1 cellular context compared by ENCODE assay signal in the genomic region with DNA sequence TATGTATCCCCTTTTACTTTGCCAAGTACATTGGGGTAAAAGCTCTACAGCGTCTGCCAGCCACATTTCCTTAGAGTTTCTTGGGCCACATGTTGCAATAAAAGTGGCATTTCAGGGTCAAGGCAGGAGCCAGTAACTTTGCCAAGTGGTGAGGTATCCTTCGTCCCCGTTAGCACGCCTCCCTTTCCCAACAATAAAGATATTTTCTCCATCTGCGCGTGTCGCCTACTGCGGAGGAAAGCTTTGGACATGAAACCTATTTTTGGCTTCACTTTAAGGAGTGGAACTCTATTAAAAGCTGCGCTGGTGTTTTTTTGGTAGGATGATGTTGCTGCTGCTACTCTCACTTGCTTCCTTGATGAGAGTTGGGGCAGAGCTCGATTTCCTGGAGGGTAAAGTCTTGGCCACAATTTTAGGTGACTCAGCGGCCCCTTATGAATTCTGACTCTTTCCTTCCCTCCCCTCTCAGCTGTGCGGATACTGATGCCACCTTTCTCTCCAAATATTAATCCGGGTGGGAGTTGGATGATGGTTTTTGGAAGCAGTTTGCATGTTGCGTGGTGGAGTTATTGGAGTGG.
TF ChIP-seq lines count a peak whose summit lies in the region.

No MANE protein-coding gene starts in this region.

TF ChIP-seq in K562, 482 proteins besides CTCF, POLR2A, EP300 and RAD21 (continued from another document and continues in another):
- TF ChIP-seq, protein P1, sequence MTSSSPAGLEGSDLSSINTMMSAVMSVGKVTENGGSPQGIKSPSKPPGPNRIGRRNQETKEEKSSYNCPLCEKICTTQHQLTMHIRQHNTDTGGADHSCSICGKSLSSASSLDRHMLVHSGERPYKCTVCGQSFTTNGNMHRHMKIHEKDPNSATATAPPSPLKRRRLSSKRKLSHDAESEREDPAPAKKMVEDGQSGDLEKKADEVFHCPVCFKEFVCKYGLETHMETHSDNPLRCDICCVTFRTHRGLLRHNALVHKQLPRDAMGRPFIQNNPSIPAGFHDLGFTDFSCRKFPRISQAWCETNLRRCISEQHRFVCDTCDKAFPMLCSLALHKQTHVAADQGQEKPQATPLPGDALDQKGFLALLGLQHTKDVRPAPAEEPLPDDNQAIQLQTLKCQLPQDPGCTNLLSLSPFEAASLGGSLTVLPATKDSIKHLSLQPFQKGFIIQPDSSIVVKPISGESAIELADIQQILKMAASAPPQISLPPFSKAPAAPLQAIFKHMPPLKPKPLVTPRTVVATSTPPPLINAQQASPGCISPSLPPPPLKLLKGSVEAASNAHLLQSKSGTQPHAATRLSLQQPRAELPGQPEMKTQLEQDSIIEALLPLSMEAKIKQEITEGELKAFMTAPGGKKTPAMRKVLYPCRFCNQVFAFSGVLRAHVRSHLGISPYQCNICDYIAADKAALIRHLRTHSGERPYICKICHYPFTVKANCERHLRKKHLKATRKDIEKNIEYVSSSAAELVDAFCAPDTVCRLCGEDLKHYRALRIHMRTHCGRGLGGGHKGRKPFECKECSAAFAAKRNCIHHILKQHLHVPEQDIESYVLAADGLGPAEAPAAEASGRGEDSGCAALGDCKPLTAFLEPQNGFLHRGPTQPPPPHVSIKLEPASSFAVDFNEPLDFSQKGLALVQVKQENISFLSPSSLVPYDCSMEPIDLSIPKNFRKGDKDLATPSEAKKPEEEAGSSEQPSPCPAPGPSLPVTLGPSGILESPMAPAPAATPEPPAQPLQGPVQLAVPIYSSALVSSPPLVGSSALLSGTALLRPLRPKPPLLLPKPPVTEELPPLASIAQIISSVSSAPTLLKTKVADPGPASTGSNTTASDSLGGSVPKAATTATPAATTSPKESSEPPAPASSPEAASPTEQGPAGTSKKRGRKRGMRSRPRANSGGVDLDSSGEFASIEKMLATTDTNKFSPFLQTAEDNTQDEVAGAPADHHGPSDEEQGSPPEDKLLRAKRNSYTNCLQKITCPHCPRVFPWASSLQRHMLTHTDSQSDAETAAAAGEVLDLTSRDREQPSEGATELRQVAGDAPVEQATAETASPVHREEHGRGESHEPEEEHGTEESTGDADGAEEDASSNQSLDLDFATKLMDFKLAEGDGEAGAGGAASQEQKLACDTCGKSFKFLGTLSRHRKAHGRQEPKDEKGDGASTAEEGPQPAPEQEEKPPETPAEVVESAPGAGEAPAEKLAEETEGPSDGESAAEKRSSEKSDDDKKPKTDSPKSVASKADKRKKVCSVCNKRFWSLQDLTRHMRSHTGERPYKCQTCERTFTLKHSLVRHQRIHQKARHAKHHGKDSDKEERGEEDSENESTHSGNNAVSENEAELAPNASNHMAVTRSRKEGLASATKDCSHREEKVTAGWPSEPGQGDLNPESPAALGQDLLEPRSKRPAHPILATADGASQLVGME (CRISPR knock-in tag; IDR thresholded peaks at IDR 0.05): no peak
- TF ChIP-seq CCNT2 (IDR thresholded peaks at IDR 0.05; ENCODE audit: borderline replicate concordance, extremely low read depth, insufficient read length, low read depth, low read length) (no peak), MTF1 (CRISPR knock-in tag; IDR thresholded peaks at IDR 0.05; ENCODE audit: borderline replicate concordance) (no peak), CEBPG (CRISPR knock-in tag; IDR thresholded peaks at IDR 0.05) (no peak), CEBPG (tag; conservative IDR thresholded peaks at IDR 0.05 in 1 of 2, IDR thresholded peaks at IDR 0.05 in 1 of 2) (peak in 1 of 2 experiments; percentile 82; a peak in 1 of 4 replicates), NR2C2 (CRISPR knock-in tag; IDR thresholded peaks at IDR 0.05) (no peak), NR2C2 (tag; IDR thresholded peaks at IDR 0.05) (no peak), ZNF253 (CRISPR knock-in tag; conservative IDR thresholded peaks at IDR 0.05) (no peak), LEF1 (IDR thresholded peaks at IDR 0.05) (no peak), HNRNPUL1 (IDR thresholded peaks at IDR 0.05; ENCODE audit: low read length) (no peak), RBM22 (IDR thresholded peaks at IDR 0.05; ENCODE audit: low read depth, low read length, poor library complexity, severe bottlenecking) (no peak), ZNF695 (CRISPR knock-in tag; IDR thresholded peaks at IDR 0.05) (no peak), ZNF354B (CRISPR knock-in tag; IDR thresholded peaks at IDR 0.05) (0 out of 2 replicates have a peak, but pooled peaks have one; percentile 13), ZEB2 (IDR thresholded peaks at IDR 0.05) (0 out of 2 replicates have a peak, but pooled peaks have one; percentile 30), CBX5 (IDR thresholded peaks at IDR 0.05; ENCODE audit: borderline replicate concordance, low read depth) (no peak; the same call in 1 of the 2 replicates), SRSF9 (IDR thresholded peaks at IDR 0.05; ENCODE audit: borderline replicate concordance, low read depth, low read length) (no peak), ELF4 (CRISPR knock-in tag; IDR thresholded peaks at IDR 0.05) (no peak), KAT2B (IDR thresholded peaks at IDR 0.05; ENCODE audit: low read depth, low read length) (no peak), ZNF830 (CRISPR knock-in tag; IDR thresholded peaks at IDR 0.05) (no peak), ETS2 (tag; IDR thresholded peaks at IDR 0.05; ENCODE audit: borderline replicate concordance, poor library complexity, severe bottlenecking) (no peak), SRSF7 (optimal IDR thresholded peaks at IDR 0.05; ENCODE audit: low read depth, low read length) (no peak), EP400 (IDR thresholded peaks at IDR 0.05) (peak; percentile 4; the same call in 1 of the 2 replicates), FUS (optimal IDR thresholded peaks at IDR 0.05; ENCODE audit: low read depth, low read length) (no peak), TEAD2 (tag; IDR thresholded peaks at IDR 0.05) (no peak), ZNF140 (CRISPR knock-in tag; IDR thresholded peaks at IDR 0.05) (peak; percentile 67; the same call in 1 of the 2 replicates), TAF7 (tag; IDR thresholded peaks at IDR 0.05) (peak; percentile 24; the same call in 1 of the 2 replicates), CBX1 (IDR thresholded peaks at IDR 0.05; ENCODE audit: low read depth) (no peak), ARNT (IDR thresholded peaks at IDR 0.05) (0 out of 4 replicates have a peak, but pooled peaks of 1 of the 2 experiments have one; percentile 27), HLTF (IDR thresholded peaks at IDR 0.05) (no peak), ZNF584 (CRISPR knock-in tag; IDR thresholded peaks at IDR 0.05; ENCODE audit: low read depth) (peak; percentile 70; the same call in 1 of the 2 replicates), CHCHD3 (CRISPR knock-in tag; IDR thresholded peaks at IDR 0.05) (no peak), BRD4 (IDR thresholded peaks at IDR 0.05) (peak; percentile 38; the same call in 1 of the 2 replicates), POLR3G (IDR thresholded peaks at IDR 0.05; ENCODE audit: extremely low read depth, insufficient read length, insufficient replicate concordance) (no peak), ZNF764 (CRISPR knock-in tag; IDR thresholded peaks at IDR 0.05; ENCODE audit: low read depth) (peak; percentile 51; the same call in 1 of the 2 replicates), TCF7 (IDR thresholded peaks at IDR 0.05; ENCODE audit: borderline replicate concordance) (no peak), ZBTB7A (IDR thresholded peaks at IDR 0.05; ENCODE audit: borderline replicate concordance, control insufficient read depth, low read depth, low read length) (no peak)
- TF ChIP-seq, protein P2, sequence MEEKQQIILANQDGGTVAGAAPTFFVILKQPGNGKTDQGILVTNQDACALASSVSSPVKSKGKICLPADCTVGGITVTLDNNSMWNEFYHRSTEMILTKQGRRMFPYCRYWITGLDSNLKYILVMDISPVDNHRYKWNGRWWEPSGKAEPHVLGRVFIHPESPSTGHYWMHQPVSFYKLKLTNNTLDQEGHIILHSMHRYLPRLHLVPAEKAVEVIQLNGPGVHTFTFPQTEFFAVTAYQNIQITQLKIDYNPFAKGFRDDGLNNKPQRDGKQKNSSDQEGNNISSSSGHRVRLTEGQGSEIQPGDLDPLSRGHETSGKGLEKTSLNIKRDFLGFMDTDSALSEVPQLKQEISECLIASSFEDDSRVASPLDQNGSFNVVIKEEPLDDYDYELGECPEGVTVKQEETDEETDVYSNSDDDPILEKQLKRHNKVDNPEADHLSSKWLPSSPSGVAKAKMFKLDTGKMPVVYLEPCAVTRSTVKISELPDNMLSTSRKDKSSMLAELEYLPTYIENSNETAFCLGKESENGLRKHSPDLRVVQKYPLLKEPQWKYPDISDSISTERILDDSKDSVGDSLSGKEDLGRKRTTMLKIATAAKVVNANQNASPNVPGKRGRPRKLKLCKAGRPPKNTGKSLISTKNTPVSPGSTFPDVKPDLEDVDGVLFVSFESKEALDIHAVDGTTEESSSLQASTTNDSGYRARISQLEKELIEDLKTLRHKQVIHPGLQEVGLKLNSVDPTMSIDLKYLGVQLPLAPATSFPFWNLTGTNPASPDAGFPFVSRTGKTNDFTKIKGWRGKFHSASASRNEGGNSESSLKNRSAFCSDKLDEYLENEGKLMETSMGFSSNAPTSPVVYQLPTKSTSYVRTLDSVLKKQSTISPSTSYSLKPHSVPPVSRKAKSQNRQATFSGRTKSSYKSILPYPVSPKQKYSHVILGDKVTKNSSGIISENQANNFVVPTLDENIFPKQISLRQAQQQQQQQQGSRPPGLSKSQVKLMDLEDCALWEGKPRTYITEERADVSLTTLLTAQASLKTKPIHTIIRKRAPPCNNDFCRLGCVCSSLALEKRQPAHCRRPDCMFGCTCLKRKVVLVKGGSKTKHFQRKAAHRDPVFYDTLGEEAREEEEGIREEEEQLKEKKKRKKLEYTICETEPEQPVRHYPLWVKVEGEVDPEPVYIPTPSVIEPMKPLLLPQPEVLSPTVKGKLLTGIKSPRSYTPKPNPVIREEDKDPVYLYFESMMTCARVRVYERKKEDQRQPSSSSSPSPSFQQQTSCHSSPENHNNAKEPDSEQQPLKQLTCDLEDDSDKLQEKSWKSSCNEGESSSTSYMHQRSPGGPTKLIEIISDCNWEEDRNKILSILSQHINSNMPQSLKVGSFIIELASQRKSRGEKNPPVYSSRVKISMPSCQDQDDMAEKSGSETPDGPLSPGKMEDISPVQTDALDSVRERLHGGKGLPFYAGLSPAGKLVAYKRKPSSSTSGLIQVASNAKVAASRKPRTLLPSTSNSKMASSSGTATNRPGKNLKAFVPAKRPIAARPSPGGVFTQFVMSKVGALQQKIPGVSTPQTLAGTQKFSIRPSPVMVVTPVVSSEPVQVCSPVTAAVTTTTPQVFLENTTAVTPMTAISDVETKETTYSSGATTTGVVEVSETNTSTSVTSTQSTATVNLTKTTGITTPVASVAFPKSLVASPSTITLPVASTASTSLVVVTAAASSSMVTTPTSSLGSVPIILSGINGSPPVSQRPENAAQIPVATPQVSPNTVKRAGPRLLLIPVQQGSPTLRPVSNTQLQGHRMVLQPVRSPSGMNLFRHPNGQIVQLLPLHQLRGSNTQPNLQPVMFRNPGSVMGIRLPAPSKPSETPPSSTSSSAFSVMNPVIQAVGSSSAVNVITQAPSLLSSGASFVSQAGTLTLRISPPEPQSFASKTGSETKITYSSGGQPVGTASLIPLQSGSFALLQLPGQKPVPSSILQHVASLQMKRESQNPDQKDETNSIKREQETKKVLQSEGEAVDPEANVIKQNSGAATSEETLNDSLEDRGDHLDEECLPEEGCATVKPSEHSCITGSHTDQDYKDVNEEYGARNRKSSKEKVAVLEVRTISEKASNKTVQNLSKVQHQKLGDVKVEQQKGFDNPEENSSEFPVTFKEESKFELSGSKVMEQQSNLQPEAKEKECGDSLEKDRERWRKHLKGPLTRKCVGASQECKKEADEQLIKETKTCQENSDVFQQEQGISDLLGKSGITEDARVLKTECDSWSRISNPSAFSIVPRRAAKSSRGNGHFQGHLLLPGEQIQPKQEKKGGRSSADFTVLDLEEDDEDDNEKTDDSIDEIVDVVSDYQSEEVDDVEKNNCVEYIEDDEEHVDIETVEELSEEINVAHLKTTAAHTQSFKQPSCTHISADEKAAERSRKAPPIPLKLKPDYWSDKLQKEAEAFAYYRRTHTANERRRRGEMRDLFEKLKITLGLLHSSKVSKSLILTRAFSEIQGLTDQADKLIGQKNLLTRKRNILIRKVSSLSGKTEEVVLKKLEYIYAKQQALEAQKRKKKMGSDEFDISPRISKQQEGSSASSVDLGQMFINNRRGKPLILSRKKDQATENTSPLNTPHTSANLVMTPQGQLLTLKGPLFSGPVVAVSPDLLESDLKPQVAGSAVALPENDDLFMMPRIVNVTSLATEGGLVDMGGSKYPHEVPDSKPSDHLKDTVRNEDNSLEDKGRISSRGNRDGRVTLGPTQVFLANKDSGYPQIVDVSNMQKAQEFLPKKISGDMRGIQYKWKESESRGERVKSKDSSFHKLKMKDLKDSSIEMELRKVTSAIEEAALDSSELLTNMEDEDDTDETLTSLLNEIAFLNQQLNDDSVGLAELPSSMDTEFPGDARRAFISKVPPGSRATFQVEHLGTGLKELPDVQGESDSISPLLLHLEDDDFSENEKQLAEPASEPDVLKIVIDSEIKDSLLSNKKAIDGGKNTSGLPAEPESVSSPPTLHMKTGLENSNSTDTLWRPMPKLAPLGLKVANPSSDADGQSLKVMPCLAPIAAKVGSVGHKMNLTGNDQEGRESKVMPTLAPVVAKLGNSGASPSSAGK (IDR thresholded peaks at IDR 0.05): no peak; the same call in none of the 2 replicates
- TF ChIP-seq, protein P3, sequence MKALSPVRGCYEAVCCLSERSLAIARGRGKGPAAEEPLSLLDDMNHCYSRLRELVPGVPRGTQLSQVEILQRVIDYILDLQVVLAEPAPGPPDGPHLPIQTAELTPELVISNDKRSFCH (CRISPR knock-in tag; IDR thresholded peaks at IDR 0.05): no peak
- TF ChIP-seq, protein P3 (tag; IDR thresholded peaks at IDR 0.05): no peak
- TF ChIP-seq, protein P4, sequence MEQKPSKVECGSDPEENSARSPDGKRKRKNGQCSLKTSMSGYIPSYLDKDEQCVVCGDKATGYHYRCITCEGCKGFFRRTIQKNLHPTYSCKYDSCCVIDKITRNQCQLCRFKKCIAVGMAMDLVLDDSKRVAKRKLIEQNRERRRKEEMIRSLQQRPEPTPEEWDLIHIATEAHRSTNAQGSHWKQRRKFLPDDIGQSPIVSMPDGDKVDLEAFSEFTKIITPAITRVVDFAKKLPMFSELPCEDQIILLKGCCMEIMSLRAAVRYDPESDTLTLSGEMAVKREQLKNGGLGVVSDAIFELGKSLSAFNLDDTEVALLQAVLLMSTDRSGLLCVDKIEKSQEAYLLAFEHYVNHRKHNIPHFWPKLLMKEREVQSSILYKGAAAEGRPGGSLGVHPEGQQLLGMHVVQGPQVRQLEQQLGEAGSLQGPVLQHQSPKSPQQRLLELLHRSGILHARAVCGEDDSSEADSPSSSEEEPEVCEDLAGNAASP (IDR thresholded peaks at IDR 0.05): no peak
- TF ChIP-seq, protein P5, sequence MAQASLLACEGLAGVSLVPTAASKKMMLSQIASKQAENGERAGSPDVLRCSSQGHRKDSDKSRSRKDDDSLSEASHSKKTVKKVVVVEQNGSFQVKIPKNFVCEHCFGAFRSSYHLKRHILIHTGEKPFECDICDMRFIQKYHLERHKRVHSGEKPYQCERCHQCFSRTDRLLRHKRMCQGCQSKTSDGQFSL (CRISPR knock-in tag; IDR thresholded peaks at IDR 0.05): no peak
- TF ChIP-seq, protein P5 (tag; IDR thresholded peaks at IDR 0.05): no peak
